Comparison of ENCODE assay signal across 1 cellular context in the genomic region with DNA sequence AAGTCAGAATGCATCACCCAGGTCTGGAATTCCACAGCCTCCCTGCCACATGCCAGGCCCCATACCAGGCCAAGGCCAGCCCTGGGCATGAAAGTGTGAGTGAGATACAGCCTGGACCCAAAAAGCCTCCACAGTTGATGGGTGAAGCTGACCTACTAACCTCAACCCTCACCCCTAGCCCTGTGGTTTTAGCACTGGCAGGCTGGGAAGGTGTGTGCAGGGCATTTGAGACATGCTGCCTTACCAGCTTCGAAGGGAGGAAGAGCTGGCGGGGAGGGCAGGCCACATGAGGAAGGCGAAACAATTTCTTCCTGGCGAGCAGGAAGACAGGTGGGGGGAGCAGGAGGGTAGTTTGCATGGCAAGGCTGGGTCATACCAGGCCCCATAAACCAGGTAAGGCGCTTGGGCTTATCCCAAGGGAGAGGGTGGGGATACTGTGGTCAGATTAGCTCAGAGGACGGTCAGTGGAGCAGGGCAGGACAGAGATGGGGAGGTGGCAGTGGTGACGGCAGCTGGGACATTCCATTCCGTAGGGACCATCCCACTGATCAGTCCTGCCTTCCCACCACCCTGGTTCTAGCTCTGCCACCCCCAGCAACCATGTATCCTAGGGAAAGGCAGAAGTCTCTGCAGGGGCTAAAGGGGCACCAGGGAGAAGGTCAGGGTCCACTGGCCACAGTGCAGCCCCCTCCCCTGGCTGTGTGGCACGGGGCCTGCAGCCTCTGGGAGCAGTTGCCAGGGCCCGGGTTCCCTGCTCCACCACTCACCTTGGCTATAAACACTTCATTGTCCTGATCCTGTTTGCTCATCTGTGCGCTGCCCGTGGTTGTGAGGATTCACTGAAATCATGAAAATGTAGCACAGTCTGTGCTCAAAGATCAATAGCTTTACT.
A peak's percentile ranks its signal among the peaks of the same experiment; 100 is the strongest.
TF ChIP-seq lines count a peak whose summit lies in the region.

No MANE protein-coding gene starts in this region.

TF ChIP-seq in K562, 482 proteins besides CTCF, POLR2A, EP300 and RAD21 (continued from another document and continues in another):
- TF ChIP-seq TCF3 (CRISPR knock-in tag; IDR thresholded peaks at IDR 0.05) = 0 out of 2 replicates have a peak, but pooled peaks have one; percentile 4
- no peak for TF ChIP-seq HMGN3 (IDR thresholded peaks at IDR 0.05; ENCODE audit: borderline replicate concordance, extremely low read depth, insufficient read length, low read depth, low read length)
- TF ChIP-seq ZNF184 (CRISPR knock-in tag; IDR thresholded peaks at IDR 0.05) = no peak
- no peak for TF ChIP-seq ZNF316 (IDR thresholded peaks at IDR 0.05)
- TF ChIP-seq XRCC5 (IDR thresholded peaks at IDR 0.05; ENCODE audit: low read depth, low read length) = no peak
- TF ChIP-seq PRDM10 (IDR thresholded peaks at IDR 0.05; ENCODE audit: partially characterized antibody) = peak; percentile 45
- no peak for TF ChIP-seq ZNF217 (CRISPR knock-in tag; IDR thresholded peaks at IDR 0.05)
- no peak for TF ChIP-seq CAMTA2 (CRISPR knock-in tag; conservative IDR thresholded peaks at IDR 0.05)
- TF ChIP-seq GTF3C2 (IDR thresholded peaks at IDR 0.05; ENCODE audit: borderline replicate concordance, extremely low read depth, insufficient read length) = no peak
- TF ChIP-seq RBFOX2 (IDR thresholded peaks at IDR 0.05; ENCODE audit: low read depth, low read length) = peak; percentile 54
- TF ChIP-seq ETV6 (IDR thresholded peaks at IDR 0.05; ENCODE audit: borderline replicate concordance in 1 of 2, low read depth in 2 of 2, low read length in 1 of 2) = no peak
- TF ChIP-seq ETV6 (CRISPR knock-in tag; IDR thresholded peaks at IDR 0.05; ENCODE audit: borderline replicate concordance) = peak; percentile 57; the same call in 1 of the 2 replicates
- TF ChIP-seq ZBTB12 (CRISPR knock-in tag; IDR thresholded peaks at IDR 0.05) = no peak
- TF ChIP-seq ZNF449 (CRISPR knock-in tag; IDR thresholded peaks at IDR 0.05) = no peak
- TF ChIP-seq ZNF263 (CRISPR knock-in tag; IDR thresholded peaks at IDR 0.05; ENCODE audit: borderline replicate concordance) = no peak
- TF ChIP-seq, protein P1, sequence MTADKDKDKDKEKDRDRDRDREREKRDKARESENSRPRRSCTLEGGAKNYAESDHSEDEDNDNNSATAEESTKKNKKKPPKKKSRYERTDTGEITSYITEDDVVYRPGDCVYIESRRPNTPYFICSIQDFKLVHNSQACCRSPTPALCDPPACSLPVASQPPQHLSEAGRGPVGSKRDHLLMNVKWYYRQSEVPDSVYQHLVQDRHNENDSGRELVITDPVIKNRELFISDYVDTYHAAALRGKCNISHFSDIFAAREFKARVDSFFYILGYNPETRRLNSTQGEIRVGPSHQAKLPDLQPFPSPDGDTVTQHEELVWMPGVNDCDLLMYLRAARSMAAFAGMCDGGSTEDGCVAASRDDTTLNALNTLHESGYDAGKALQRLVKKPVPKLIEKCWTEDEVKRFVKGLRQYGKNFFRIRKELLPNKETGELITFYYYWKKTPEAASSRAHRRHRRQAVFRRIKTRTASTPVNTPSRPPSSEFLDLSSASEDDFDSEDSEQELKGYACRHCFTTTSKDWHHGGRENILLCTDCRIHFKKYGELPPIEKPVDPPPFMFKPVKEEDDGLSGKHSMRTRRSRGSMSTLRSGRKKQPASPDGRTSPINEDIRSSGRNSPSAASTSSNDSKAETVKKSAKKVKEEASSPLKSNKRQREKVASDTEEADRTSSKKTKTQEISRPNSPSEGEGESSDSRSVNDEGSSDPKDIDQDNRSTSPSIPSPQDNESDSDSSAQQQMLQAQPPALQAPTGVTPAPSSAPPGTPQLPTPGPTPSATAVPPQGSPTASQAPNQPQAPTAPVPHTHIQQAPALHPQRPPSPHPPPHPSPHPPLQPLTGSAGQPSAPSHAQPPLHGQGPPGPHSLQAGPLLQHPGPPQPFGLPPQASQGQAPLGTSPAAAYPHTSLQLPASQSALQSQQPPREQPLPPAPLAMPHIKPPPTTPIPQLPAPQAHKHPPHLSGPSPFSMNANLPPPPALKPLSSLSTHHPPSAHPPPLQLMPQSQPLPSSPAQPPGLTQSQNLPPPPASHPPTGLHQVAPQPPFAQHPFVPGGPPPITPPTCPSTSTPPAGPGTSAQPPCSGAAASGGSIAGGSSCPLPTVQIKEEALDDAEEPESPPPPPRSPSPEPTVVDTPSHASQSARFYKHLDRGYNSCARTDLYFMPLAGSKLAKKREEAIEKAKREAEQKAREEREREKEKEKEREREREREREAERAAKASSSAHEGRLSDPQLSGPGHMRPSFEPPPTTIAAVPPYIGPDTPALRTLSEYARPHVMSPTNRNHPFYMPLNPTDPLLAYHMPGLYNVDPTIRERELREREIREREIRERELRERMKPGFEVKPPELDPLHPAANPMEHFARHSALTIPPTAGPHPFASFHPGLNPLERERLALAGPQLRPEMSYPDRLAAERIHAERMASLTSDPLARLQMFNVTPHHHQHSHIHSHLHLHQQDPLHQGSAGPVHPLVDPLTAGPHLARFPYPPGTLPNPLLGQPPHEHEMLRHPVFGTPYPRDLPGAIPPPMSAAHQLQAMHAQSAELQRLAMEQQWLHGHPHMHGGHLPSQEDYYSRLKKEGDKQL (CRISPR knock-in tag; IDR thresholded peaks at IDR 0.05; ENCODE audit: borderline replicate concordance) = no peak
- TF ChIP-seq WHSC1 (IDR thresholded peaks at IDR 0.05; ENCODE audit: low read length) = peak; percentile 11
- no peak for TF ChIP-seq ZMIZ1 (IDR thresholded peaks at IDR 0.05; ENCODE audit: low read depth in 2 of 2, low read length in 2 of 2)
- no peak for TF ChIP-seq ZBTB11 (CRISPR knock-in tag; IDR thresholded peaks at IDR 0.05)
- no peak for TF ChIP-seq L3MBTL2 (IDR thresholded peaks at IDR 0.05)
- TF ChIP-seq GABPB1 (CRISPR knock-in tag; IDR thresholded peaks at IDR 0.05) = no peak
- no peak for TF ChIP-seq CBX1 (IDR thresholded peaks at IDR 0.05; ENCODE audit: low read depth)
- TF ChIP-seq NFATC3 (IDR thresholded peaks at IDR 0.05) = no peak
- no peak for TF ChIP-seq CEBPB (tag; IDR thresholded peaks at IDR 0.05)
- no peak for TF ChIP-seq E2F5 (CRISPR knock-in tag; IDR thresholded peaks at IDR 0.05)
- peak; percentile 15 for TF ChIP-seq ZNF146 (CRISPR knock-in tag; IDR thresholded peaks at IDR 0.05; ENCODE audit: unreplicated experiment)
- TF ChIP-seq FOXP1 (CRISPR knock-in tag; IDR thresholded peaks at IDR 0.05) = no peak
